In genomic region chr1:155003227-155003765, GRCh38 we compare ENCODE assay signal across 6 cellular contexts. TPM values are rescaled to one million over a fixed set of nuclear protein-coding genes. Genes with fewer than 3 reads are reported as not detected.
DNase-seq lines count a peak whose midpoint lies in the region; ATAC-seq lines count a peak whose summit lies in the region.

No MANE protein-coding gene starts in this region.

- H3K4me1 ChIP-seq in mesendoderm (ENCODE audit: control insufficient read depth, low read depth, low read length), result peaks cover 11% of the 10 kb centered on the region

- H3K27me3 ChIP-seq in mesendoderm (ENCODE audit: insufficient read depth, low read length, poor library complexity), result no peaks in the 10 kb centered on the region

- peak overlapping the region; percentile 97 for H3K9ac ChIP-seq in mesendoderm (ENCODE audit: low read length)

- H3K4me3 Mint-ChIP-seq in activated naive CD8-positive, alpha-beta T cell treated with anti-CD3 and anti-CD28 coated beads, Interleukin-2, amount 10 ng/mL, durations not matched to agents 7 days and 5 days, result peak overlapping the region; percentile 97

- H2AK5ac ChIP-seq in mesendoderm (ENCODE audit: low read length), result no peak overlapping the region

- no peaks in the 10 kb centered on the region for H3K36me3 Mint-ChIP-seq in activated naive CD8-positive, alpha-beta T cell treated with anti-CD3 and anti-CD28 coated beads, Interleukin-2, amount 10 ng/mL, durations not matched to agents 7 days and 5 days

- peak overlapping the region; percentile 76 for H3K4ac ChIP-seq in mesendoderm (ENCODE audit: low read depth, low read length)

- H2BK120ac ChIP-seq in mesendoderm (ENCODE audit: low read depth, low read length), result peak overlapping the region; percentile 56

- H2BK5ac ChIP-seq in mesendoderm (ENCODE audit: low read length), result peak overlapping the region; percentile 90

- H4K8ac ChIP-seq in mesendoderm (ENCODE audit: low read depth, low read length), result no peak overlapping the region

- WGBS in mesendoderm (ENCODE audit: extremely low coverage, insufficient coverage, low lambda C conversion rate), result no CpG with 5 or more reads among the region's 37 CpGs

- POLR2A ChIA-PET in activated naive CD8-positive, alpha-beta T cell treated with anti-CD3 and anti-CD28 coated beads, Interleukin-2, amount 10 ng/mL, durations not matched to agents 7 days and 5 days (lab: Charles Lee), result interaction anchor here (1.1 to 1.5 kb wide), 5 partner anchors 9 to 255 kb away, joined by 3 to 4 read pairs (median 3); partner anchors contain the start of genes FLAD1 and PYGO2

- H3K4me1 Mint-ChIP-seq in activated naive CD8-positive, alpha-beta T cell treated with anti-CD3 and anti-CD28 coated beads, Interleukin-2, amount 10 ng/mL, durations not matched to agents 7 days and 5 days, result peaks cover 44% of the 10 kb centered on the region

- peak overlapping the region; percentile 99 for H3K4me2 ChIP-seq in mesendoderm (ENCODE audit: low read length)

- no peak overlapping the region for H4K5ac ChIP-seq in mesendoderm (ENCODE audit: low read length)

- H2BK15ac ChIP-seq in mesendoderm (replicated peaks; ENCODE audit: low read depth), result peak overlapping the region; percentile 14

- H3K27me3 Mint-ChIP-seq in activated naive CD8-positive, alpha-beta T cell treated with anti-CD3 and anti-CD28 coated beads, Interleukin-2, amount 10 ng/mL, durations not matched to agents 7 days and 5 days, result no peaks in the 10 kb centered on the region

- H3K4me3 ChIP-seq in mesendoderm (ENCODE audit: low read length), result peak overlapping the region; percentile 75

- H3K9me3 Mint-ChIP-seq in activated naive CD8-positive, alpha-beta T cell treated with anti-CD3 and anti-CD28 coated beads, Interleukin-2, amount 10 ng/mL, durations not matched to agents 7 days and 5 days, result no peaks in the 10 kb centered on the region

- peak overlapping the region; percentile 99 for H3K56ac ChIP-seq in mesendoderm (ENCODE audit: low read length)

- DNase-seq in NCI-H446 (lab: John Stamatoyannopoulos, UW), result peak; percentile 50 to 55
- DNase-seq in NCI-H446 treated with DMSO at 0.1 percent for 48 hours (lab: John Stamatoyannopoulos, UW), result no peak
- DNase-seq in activated naive CD8-positive, alpha-beta T cell treated with anti-CD3 and anti-CD28 coated beads, Interleukin-2, amount 10 ng/mL, durations not matched to agents 7 days and 5 days, result no peak
- peak; percentile 63 for DNase-seq in mesendoderm

- H3K27ac Mint-ChIP-seq in activated naive CD8-positive, alpha-beta T cell treated with anti-CD3 and anti-CD28 coated beads, Interleukin-2, amount 10 ng/mL, durations not matched to agents 7 days and 5 days, result peak overlapping the region; percentile 91

- peaks cover 21% of the 10 kb centered on the region for H3K79me2 ChIP-seq in mesendoderm (ENCODE audit: control insufficient read depth, insufficient read depth, low read length)

- H3K23ac ChIP-seq in mesendoderm (ENCODE audit: low read length), result peak overlapping the region; percentile 20

- H3K27ac ChIP-seq in mesendoderm (ENCODE audit: low read depth, low read length), result peak overlapping the region; percentile 20

- H3K79me1 ChIP-seq in mesendoderm (ENCODE audit: low read length), result peaks cover 5% of the 10 kb centered on the region

- H3K18ac ChIP-seq in mesendoderm (ENCODE audit: low read length), result peak overlapping the region; percentile 89

- H3K36me3 ChIP-seq in mesendoderm (ENCODE audit: control insufficient read depth, insufficient read depth, low read length), result no peaks in the 10 kb centered on the region

- no peak for ATAC-seq in activated naive CD8-positive, alpha-beta T cell treated with anti-CD3 and anti-CD28 coated beads, Interleukin-2, amount 10 ng/mL, durations not matched to agents 7 days and 5 days (ENCODE audit: low read depth)
- ATAC-seq in GM21526 (IDR thresholded peaks at IDR 0.05; ENCODE audit: low FRiP score, unreplicated experiment) (no peak), HG02973 (IDR thresholded peaks at IDR 0.05; ENCODE audit: unreplicated experiment) (no peak)

RNA-seq across cellular contexts. Expression of gene ZBTB7B, which starts 0.7 kb away (rescaled TPM):
- 10 to 100 TPM; 41.4 to 48.4 TPM for total RNA-seq in activated naive CD8-positive, alpha-beta T cell treated with anti-CD3 and anti-CD28 coated beads, Interleukin-2, amount 10 ng/mL, durations not matched to agents 7 days and 5 days
- polyA plus RNA-seq in mesendoderm (2013, experiment 1 of 2), result 7.4 TPM
- 6.9 TPM for polyA plus RNA-seq in mesendoderm (2013, experiment 2 of 2)

RNA-seq across cellular contexts. Expression of gene LENEP, which starts 9.9 kb away (rescaled TPM):
- total RNA-seq in activated naive CD8-positive, alpha-beta T cell treated with anti-CD3 and anti-CD28 coated beads, Interleukin-2, amount 10 ng/mL, durations not matched to agents 7 days and 5 days, result 1 to 10 TPM; 1.1 to 1.9 TPM
- 0.28 TPM for polyA plus RNA-seq in mesendoderm (2013, experiment 1 of 2)
- 0.11 TPM for polyA plus RNA-seq in mesendoderm (2013, experiment 2 of 2)

RNA-seq across cellular contexts. Expression of gene FLAD1, which starts 20.2 kb away (rescaled TPM):
- total RNA-seq in activated naive CD8-positive, alpha-beta T cell treated with anti-CD3 and anti-CD28 coated beads, Interleukin-2, amount 10 ng/mL, durations not matched to agents 7 days and 5 days, result 10 to 100 TPM; 46.2 to 48.9 TPM
- polyA plus RNA-seq in mesendoderm (2013, experiment 1 of 2), result 74.3 TPM
- polyA plus RNA-seq in mesendoderm (2013, experiment 2 of 2), result 74.9 TPM

RNA-seq across cellular contexts. Expression of gene CKS1B, which starts 28.8 kb away (rescaled TPM):
- 100 to 1,000 TPM; 112 to 114 TPM for total RNA-seq in activated naive CD8-positive, alpha-beta T cell treated with anti-CD3 and anti-CD28 coated beads, Interleukin-2, amount 10 ng/mL, durations not matched to agents 7 days and 5 days
- 618 TPM for polyA plus RNA-seq in mesendoderm (2013, experiment 1 of 2)
- polyA plus RNA-seq in mesendoderm (2013, experiment 2 of 2), result 617 TPM

RNA-seq across cellular contexts. Expression of gene DCST2, which starts 30.3 kb away (rescaled TPM):
- 1 to 10 TPM in 1 of 2 experiments, under 1 TPM in 1; 0.91 to 1.4 TPM for total RNA-seq in activated naive CD8-positive, alpha-beta T cell treated with anti-CD3 and anti-CD28 coated beads, Interleukin-2, amount 10 ng/mL, durations not matched to agents 7 days and 5 days
- 0.03 TPM for polyA plus RNA-seq in mesendoderm (2013, experiment 1 of 2)
- polyA plus RNA-seq in mesendoderm (2013, experiment 2 of 2), result 0.03 TPM

Comparison
In these comparisons a context has a peak if more than half of its experiments do, and no peak if none do; other contexts are left out.
1. DNase-seq: peak in NCI-H446 (2 of 2) and mesendoderm (single experiment); none in NCI-H446 treated with DMSO at 0.1 percent for 48 hours (single experiment) and activated naive CD8-positive, alpha-beta T cell treated with anti-CD3 and anti-CD28 coated beads, Interleukin-2, amount 10 ng/mL, durations not matched to agents 7 days and 5 days (single experiment).